In the genomic region with DNA sequence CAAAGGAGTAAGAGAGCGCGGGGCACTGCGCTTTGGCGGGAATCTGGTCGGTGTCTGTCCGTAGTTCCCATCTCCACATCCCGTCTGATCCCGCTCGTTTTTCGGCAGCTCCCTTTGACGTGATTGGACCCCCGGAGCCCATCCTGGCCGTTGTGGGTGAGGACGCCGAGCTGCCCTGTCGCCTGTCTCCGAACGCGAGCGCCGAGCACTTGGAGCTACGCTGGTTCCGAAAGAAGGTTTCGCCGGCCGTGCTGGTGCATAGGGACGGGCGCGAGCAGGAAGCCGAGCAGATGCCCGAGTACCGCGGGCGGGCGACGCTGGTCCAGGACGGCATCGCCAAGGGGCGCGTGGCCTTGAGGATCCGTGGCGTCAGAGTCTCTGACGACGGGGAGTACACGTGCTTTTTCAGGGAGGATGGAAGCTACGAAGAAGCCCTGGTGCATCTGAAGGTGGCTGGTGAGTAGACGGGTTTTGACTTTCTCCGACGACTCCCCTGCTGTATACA, we compare ENCODE assay signal across 1 cellular context.
TF ChIP-seq lines count a peak whose summit lies in the region.

No MANE protein-coding gene starts in this region.

TF ChIP-seq in HepG2, 621 proteins besides CTCF, POLR2A, EP300 and RAD21 (continued from another document and continues in another):
- TF ChIP-seq, protein P1, sequence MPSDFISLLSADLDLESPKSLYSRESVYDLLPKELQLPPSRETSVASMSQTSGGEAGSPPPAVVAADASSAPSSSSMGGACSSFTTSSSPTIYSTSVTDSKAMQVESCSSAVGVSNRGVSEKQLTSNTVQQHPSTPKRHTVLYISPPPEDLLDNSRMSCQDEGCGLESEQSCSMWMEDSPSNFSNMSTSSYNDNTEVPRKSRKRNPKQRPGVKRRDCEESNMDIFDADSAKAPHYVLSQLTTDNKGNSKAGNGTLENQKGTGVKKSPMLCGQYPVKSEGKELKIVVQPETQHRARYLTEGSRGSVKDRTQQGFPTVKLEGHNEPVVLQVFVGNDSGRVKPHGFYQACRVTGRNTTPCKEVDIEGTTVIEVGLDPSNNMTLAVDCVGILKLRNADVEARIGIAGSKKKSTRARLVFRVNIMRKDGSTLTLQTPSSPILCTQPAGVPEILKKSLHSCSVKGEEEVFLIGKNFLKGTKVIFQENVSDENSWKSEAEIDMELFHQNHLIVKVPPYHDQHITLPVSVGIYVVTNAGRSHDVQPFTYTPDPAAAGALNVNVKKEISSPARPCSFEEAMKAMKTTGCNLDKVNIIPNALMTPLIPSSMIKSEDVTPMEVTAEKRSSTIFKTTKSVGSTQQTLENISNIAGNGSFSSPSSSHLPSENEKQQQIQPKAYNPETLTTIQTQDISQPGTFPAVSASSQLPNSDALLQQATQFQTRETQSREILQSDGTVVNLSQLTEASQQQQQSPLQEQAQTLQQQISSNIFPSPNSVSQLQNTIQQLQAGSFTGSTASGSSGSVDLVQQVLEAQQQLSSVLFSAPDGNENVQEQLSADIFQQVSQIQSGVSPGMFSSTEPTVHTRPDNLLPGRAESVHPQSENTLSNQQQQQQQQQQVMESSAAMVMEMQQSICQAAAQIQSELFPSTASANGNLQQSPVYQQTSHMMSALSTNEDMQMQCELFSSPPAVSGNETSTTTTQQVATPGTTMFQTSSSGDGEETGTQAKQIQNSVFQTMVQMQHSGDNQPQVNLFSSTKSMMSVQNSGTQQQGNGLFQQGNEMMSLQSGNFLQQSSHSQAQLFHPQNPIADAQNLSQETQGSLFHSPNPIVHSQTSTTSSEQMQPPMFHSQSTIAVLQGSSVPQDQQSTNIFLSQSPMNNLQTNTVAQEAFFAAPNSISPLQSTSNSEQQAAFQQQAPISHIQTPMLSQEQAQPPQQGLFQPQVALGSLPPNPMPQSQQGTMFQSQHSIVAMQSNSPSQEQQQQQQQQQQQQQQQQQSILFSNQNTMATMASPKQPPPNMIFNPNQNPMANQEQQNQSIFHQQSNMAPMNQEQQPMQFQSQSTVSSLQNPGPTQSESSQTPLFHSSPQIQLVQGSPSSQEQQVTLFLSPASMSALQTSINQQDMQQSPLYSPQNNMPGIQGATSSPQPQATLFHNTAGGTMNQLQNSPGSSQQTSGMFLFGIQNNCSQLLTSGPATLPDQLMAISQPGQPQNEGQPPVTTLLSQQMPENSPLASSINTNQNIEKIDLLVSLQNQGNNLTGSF (CRISPR knock-in tag; IDR thresholded peaks at IDR 0.05), result no peak; the same call in 1 of the 2 replicates
- no peak for TF ChIP-seq NCOA2 (CRISPR knock-in tag; IDR thresholded peaks at IDR 0.05)
- TF ChIP-seq, protein P2, sequence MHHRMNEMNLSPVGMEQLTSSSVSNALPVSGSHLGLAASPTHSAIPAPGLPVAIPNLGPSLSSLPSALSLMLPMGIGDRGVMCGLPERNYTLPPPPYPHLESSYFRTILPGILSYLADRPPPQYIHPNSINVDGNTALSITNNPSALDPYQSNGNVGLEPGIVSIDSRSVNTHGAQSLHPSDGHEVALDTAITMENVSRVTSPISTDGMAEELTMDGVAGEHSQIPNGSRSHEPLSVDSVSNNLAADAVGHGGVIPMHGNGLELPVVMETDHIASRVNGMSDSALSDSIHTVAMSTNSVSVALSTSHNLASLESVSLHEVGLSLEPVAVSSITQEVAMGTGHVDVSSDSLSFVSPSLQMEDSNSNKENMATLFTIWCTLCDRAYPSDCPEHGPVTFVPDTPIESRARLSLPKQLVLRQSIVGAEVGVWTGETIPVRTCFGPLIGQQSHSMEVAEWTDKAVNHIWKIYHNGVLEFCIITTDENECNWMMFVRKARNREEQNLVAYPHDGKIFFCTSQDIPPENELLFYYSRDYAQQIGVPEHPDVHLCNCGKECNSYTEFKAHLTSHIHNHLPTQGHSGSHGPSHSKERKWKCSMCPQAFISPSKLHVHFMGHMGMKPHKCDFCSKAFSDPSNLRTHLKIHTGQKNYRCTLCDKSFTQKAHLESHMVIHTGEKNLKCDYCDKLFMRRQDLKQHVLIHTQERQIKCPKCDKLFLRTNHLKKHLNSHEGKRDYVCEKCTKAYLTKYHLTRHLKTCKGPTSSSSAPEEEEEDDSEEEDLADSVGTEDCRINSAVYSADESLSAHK (CRISPR knock-in tag; IDR thresholded peaks at IDR 0.05; ENCODE audit: borderline replicate concordance), result no peak
- no peak for TF ChIP-seq ZNF782 (CRISPR knock-in tag; IDR thresholded peaks at IDR 0.05; ENCODE audit: borderline replicate concordance)
- no peak for TF ChIP-seq ZNF260 (CRISPR knock-in tag; IDR thresholded peaks at IDR 0.05; ENCODE audit: borderline replicate concordance, low read depth)
- TF ChIP-seq JUND (CRISPR knock-in tag; IDR thresholded peaks at IDR 0.05), result no peak
- TF ChIP-seq ZNF230 (CRISPR knock-in tag; IDR thresholded peaks at IDR 0.05), result 0 out of 2 replicates have a peak, but pooled peaks have one; percentile 23
- TF ChIP-seq, protein P3, sequence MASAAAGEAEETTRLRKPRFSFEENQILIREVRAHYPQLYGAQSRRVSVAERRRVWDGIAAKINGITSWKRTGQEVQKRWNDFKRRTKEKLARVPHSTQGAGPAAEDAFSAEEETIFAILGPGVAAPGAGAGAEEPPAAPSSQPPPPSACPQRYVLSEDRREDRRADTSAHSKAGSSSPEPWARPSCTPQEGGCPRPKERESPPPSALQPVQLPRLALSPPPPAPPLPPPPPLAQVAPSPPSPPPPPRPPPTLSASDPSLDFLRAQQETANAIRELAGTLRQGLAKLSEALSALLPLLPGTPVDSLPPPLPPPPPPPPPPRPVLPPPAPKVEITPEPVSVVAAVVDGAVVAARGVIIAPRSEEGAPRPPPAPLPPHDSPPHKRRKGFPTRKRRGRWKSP (CRISPR knock-in tag; IDR thresholded peaks at IDR 0.05), result no peak
- TF ChIP-seq, protein P4, sequence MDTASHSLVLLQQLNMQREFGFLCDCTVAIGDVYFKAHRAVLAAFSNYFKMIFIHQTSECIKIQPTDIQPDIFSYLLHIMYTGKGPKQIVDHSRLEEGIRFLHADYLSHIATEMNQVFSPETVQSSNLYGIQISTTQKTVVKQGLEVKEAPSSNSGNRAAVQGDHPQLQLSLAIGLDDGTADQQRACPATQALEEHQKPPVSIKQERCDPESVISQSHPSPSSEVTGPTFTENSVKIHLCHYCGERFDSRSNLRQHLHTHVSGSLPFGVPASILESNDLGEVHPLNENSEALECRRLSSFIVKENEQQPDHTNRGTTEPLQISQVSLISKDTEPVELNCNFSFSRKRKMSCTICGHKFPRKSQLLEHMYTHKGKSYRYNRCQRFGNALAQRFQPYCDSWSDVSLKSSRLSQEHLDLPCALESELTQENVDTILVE (CRISPR knock-in tag; IDR thresholded peaks at IDR 0.05), result no peak
- no peak for TF ChIP-seq SNAPC2 (CRISPR knock-in tag; IDR thresholded peaks at IDR 0.05)
- no peak for TF ChIP-seq ZNF354B (CRISPR knock-in tag; IDR thresholded peaks at IDR 0.05)
- TF ChIP-seq ZNF614 (CRISPR knock-in tag; IDR thresholded peaks at IDR 0.05; ENCODE audit: borderline replicate concordance), result no peak
- TF ChIP-seq ZNF331 (CRISPR knock-in tag; IDR thresholded peaks at IDR 0.05), result no peak
- TF ChIP-seq, protein P5, sequence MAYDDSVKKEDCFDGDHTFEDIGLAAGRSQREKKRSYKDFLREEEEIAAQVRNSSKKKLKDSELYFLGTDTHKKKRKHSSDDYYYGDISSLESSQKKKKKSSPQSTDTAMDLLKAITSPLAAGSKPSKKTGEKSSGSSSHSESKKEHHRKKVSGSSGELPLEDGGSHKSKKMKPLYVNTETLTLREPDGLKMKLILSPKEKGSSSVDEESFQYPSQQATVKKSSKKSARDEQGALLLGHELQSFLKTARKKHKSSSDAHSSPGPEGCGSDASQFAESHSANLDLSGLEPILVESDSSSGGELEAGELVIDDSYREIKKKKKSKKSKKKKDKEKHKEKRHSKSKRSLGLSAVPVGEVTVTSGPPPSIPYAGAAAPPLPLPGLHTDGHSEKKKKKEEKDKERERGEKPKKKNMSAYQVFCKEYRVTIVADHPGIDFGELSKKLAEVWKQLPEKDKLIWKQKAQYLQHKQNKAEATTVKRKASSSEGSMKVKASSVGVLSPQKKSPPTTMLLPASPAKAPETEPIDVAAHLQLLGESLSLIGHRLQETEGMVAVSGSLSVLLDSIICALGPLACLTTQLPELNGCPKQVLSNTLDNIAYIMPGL (CRISPR knock-in tag; IDR thresholded peaks at IDR 0.05; ENCODE audit: borderline replicate concordance in 1 of 2, low read depth in 1 of 2), result 0 out of 4 replicates have a peak, but pooled peaks of 1 of the 2 experiments have one; percentile 36
- TF ChIP-seq JUNB (CRISPR knock-in tag; IDR thresholded peaks at IDR 0.05; ENCODE audit: borderline replicate concordance), result no peak
- TF ChIP-seq, protein P6, sequence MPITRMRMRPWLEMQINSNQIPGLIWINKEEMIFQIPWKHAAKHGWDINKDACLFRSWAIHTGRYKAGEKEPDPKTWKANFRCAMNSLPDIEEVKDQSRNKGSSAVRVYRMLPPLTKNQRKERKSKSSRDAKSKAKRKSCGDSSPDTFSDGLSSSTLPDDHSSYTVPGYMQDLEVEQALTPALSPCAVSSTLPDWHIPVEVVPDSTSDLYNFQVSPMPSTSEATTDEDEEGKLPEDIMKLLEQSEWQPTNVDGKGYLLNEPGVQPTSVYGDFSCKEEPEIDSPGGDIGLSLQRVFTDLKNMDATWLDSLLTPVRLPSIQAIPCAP (CRISPR knock-in tag; IDR thresholded peaks at IDR 0.05; ENCODE audit: low read depth), result no peak
- TF ChIP-seq KDM4B (CRISPR knock-in tag; IDR thresholded peaks at IDR 0.05), result 0 out of 2 replicates have a peak, but pooled peaks have one; percentile 46
- TF ChIP-seq POLR2AphosphoS5 (IDR thresholded peaks at IDR 0.05; ENCODE audit: low read depth, low read length), result no peak
- TF ChIP-seq, protein P7, sequence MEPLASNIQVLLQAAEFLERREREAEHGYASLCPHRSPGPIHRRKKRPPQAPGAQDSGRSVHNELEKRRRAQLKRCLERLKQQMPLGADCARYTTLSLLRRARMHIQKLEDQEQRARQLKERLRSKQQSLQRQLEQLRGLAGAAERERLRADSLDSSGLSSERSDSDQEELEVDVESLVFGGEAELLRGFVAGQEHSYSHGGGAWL (CRISPR knock-in tag; IDR thresholded peaks at IDR 0.05), result no peak
- no peak for TF ChIP-seq KDM6A (CRISPR knock-in tag; IDR thresholded peaks at IDR 0.05; ENCODE audit: low read depth)
- TF ChIP-seq, protein P8, sequence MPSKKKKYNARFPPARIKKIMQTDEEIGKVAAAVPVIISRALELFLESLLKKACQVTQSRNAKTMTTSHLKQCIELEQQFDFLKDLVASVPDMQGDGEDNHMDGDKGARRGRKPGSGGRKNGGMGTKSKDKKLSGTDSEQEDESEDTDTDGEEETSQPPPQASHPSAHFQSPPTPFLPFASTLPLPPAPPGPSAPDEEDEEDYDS (CRISPR knock-in tag; IDR thresholded peaks at IDR 0.05), result no peak
- TF ChIP-seq, protein P9, sequence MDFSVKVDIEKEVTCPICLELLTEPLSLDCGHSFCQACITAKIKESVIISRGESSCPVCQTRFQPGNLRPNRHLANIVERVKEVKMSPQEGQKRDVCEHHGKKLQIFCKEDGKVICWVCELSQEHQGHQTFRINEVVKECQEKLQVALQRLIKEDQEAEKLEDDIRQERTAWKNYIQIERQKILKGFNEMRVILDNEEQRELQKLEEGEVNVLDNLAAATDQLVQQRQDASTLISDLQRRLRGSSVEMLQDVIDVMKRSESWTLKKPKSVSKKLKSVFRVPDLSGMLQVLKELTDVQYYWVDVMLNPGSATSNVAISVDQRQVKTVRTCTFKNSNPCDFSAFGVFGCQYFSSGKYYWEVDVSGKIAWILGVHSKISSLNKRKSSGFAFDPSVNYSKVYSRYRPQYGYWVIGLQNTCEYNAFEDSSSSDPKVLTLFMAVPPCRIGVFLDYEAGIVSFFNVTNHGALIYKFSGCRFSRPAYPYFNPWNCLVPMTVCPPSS (IDR thresholded peaks at IDR 0.05), result no peak
- no peak for TF ChIP-seq SRF (IDR thresholded peaks at IDR 0.05; ENCODE audit: low read depth, low read length)
- TF ChIP-seq ZNF263 (CRISPR knock-in tag; IDR thresholded peaks at IDR 0.05), result no peak
- TF ChIP-seq KMT2A (CRISPR knock-in tag; IDR thresholded peaks at IDR 0.05), result 0 out of 2 replicates have a peak, but pooled peaks have one; percentile 17
- TF ChIP-seq ZNF83 (CRISPR knock-in tag; IDR thresholded peaks at IDR 0.05; ENCODE audit: borderline replicate concordance), result no peak
- no peak for TF ChIP-seq FOXJ3 (CRISPR knock-in tag; IDR thresholded peaks at IDR 0.05; ENCODE audit: borderline replicate concordance)
- TF ChIP-seq, protein P10, sequence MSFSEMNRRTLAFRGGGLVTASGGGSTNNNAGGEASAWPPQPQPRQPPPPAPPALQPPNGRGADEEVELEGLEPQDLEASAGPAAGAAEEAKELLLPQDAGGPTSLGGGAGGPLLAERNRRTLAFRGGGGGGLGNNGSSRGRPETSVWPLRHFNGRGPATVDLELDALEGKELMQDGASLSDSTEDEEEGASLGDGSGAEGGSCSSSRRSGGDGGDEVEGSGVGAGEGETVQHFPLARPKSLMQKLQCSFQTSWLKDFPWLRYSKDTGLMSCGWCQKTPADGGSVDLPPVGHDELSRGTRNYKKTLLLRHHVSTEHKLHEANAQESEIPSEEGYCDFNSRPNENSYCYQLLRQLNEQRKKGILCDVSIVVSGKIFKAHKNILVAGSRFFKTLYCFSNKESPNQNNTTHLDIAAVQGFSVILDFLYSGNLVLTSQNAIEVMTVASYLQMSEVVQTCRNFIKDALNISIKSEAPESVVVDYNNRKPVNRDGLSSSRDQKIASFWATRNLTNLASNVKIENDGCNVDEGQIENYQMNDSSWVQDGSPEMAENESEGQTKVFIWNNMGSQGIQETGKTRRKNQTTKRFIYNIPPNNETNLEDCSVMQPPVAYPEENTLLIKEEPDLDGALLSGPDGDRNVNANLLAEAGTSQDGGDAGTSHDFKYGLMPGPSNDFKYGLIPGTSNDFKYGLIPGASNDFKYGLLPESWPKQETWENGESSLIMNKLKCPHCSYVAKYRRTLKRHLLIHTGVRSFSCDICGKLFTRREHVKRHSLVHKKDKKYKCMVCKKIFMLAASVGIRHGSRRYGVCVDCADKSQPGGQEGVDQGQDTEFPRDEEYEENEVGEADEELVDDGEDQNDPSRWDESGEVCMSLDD (CRISPR knock-in tag; IDR thresholded peaks at IDR 0.05; ENCODE audit: borderline replicate concordance), result no peak
- TF ChIP-seq NFRKB (IDR thresholded peaks at IDR 0.05), result no peak
- TF ChIP-seq SALL1 (CRISPR knock-in tag; IDR thresholded peaks at IDR 0.05), result peak; percentile 51; the same call in 1 of the 2 replicates
- TF ChIP-seq KDM2A (CRISPR knock-in tag; IDR thresholded peaks at IDR 0.05; ENCODE audit: borderline replicate concordance, low read depth), result no peak; the same call in 1 of the 2 replicates
- TF ChIP-seq, protein P11, sequence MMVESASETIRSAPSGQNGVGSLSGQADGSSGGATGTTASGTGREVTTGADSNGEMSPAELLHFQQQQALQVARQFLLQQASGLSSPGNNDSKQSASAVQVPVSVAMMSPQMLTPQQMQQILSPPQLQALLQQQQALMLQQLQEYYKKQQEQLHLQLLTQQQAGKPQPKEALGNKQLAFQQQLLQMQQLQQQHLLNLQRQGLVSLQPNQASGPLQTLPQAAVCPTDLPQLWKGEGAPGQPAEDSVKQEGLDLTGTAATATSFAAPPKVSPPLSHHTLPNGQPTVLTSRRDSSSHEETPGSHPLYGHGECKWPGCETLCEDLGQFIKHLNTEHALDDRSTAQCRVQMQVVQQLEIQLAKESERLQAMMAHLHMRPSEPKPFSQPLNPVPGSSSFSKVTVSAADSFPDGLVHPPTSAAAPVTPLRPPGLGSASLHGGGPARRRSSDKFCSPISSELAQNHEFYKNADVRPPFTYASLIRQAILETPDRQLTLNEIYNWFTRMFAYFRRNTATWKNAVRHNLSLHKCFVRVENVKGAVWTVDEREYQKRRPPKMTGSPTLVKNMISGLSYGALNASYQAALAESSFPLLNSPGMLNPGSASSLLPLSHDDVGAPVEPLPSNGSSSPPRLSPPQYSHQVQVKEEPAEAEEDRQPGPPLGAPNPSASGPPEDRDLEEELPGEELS (CRISPR knock-in tag; IDR thresholded peaks at IDR 0.05), result no peak
- TF ChIP-seq ZNF547 (CRISPR knock-in tag; IDR thresholded peaks at IDR 0.05), result no peak
- TF ChIP-seq ZFP36L2 (CRISPR knock-in tag; IDR thresholded peaks at IDR 0.05), result no peak
- TF ChIP-seq HNRNPH1 (optimal IDR thresholded peaks at IDR 0.05; ENCODE audit: low read depth, low read length), result no peak
- TF ChIP-seq MLLT10 (CRISPR knock-in tag; IDR thresholded peaks at IDR 0.05), result no peak
- no peak for TF ChIP-seq SALL2 (CRISPR knock-in tag; IDR thresholded peaks at IDR 0.05)
- TF ChIP-seq ZNF337 (CRISPR knock-in tag; IDR thresholded peaks at IDR 0.05; ENCODE audit: borderline replicate concordance, low read depth), result no peak
- TF ChIP-seq ARNTL (CRISPR knock-in tag; IDR thresholded peaks at IDR 0.05), result no peak
